13 cellular contexts compared by ENCODE assay signal in the genomic region with DNA sequence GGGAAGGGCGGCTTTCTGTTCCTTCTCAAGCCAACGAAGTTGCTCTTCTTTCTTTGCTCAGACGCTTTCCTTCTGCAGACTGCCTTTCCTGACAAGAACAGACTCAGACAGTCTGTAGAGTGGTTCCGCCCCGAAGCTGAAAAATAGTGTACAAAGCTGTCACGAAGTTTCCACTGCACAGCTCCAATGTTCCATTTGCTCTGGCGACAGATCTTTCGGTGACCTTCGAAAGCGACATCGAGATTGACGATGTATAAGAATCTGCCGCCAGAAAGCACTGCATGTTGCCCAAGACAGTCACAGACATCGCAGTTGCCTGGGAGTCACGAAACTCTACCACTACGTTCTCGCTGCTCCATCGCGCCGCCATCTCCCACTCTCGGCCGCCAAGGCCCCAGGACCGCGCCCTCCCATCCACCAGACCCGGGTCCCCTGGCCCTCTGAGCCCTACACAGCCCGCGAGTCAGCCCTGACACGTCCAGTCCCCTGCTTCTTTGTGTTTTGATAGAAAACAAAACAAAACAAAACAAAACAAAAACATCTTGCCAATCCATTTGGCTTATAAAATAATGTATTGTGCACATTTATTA. TPM values are rescaled to one million over a fixed set of nuclear protein-coding genes. Genes with fewer than 3 reads are reported as not detected.
DNase-seq lines count a peak whose midpoint lies in the region; ATAC-seq, FAIRE-seq and TF ChIP-seq lines count a peak whose summit lies in the region.
"Had no signal": no experiment of that assay in that cellular context is flagged by ENCODE, and none has a peak within 500 bp of the region (broad histone marks: within the 10 kb centered on the region; RNA-seq: fewer than 3 reads in every experiment).

No MANE protein-coding gene starts in this region.

- H4K5ac ChIP-seq in H1 (ENCODE audit: insufficient read length, low read depth, low read length) = no peak overlapping the region

- H3K27ac ChIP-seq in H1 (ENCODE audit: low read depth, low read length) (no peak overlapping the region), osteoblast (ENCODE audit: low read depth, low read length) (no peak overlapping the region)
- H3K27ac ChIP-seq: esophagus squamous epithelium had no signal

- no peaks in the 10 kb centered on the region for H3K79me2 ChIP-seq in H1 (ENCODE audit: control insufficient read depth in 1 of 2, insufficient read depth in 2 of 2, low read length in 2 of 2)
- H3K79me2 ChIP-seq in osteoblast (ENCODE audit: insufficient read depth, low read length) = no peaks in the 10 kb centered on the region

- peak overlapping the region; percentile 12 for H3K4me3 Mint-ChIP-seq in T-helper 1 cell treated with Interleukin-12 subunit alpha and Interleukin-12 subunit beta and Interleukin-4 antibody, amounts not matched to agents 30 μg/mL and 1 μg/mL, for 36 hours
- peak overlapping the region in 3 of 4 donors; percentile 25 to 51 (median 49) for H3K4me3 Mint-ChIP-seq in IgD-negative memory B cell

- peaks cover 73% of the 10 kb centered on the region for H3K27me3 Mint-ChIP-seq in T-helper 1 cell treated with Interleukin-12 subunit alpha and Interleukin-12 subunit beta and Interleukin-4 antibody, amounts not matched to agents 30 μg/mL and 1 μg/mL, for 36 hours (ENCODE audit: low read depth)
- peaks cover 34% of the 10 kb centered on the region for H3K27me3 Mint-ChIP-seq in IgD-negative memory B cell

- no peak overlapping the region for H3K18ac ChIP-seq in H1 (ENCODE audit: extremely low read depth, low read length)

- 0 out of 7 replicates have a peak, but pooled peaks cover 0 to 3% (median 0%) of the 10 kb centered on the region in 4 experiments for H3K4me1 ChIP-seq in H1 (replicated peaks in 1 of 4; ENCODE audit: control insufficient read depth in 3 of 4, insufficient read depth in 4 of 4, low read length in 3 of 4)
- peaks cover 9% of the 10 kb centered on the region for H3K4me1 ChIP-seq in osteoblast (ENCODE audit: insufficient read depth, low read length)

- no peaks in the 10 kb centered on the region for H3K79me1 ChIP-seq in H1 (ENCODE audit: low read depth, low read length)

- CTCF ChIA-PET in H1 (lab: Charles Lee; ENCODE audit: partially characterized antibody) = interaction anchor here (0.8 to 5.0 kb wide), 3 partner anchors 8 to 202 kb away, joined by 3 to 45 read pairs (median 3); no protein-coding TSS in a partner anchor

- no peak for TF ChIP-seq POLR2A in H1 (IDR thresholded peaks at IDR 0.05; ENCODE audit: control extremely low read depth in 1 of 2, low read depth in 2 of 2, low read length in 2 of 2)

- H4K8ac ChIP-seq in H1 (ENCODE audit: extremely low read depth, insufficient read depth, low read length) = no peak overlapping the region

- H3K4ac ChIP-seq in H1 (replicated peaks; ENCODE audit: insufficient read length, low read depth, low read length) = no peak overlapping the region

- TF ChIP-seq EP300 in H1 (IDR thresholded peaks at IDR 0.05; ENCODE audit: borderline replicate concordance in 1 of 2, low read depth in 2 of 2, low read length in 2 of 2) = no peak

- no peak overlapping the region for H2BK5ac ChIP-seq in H1 (ENCODE audit: low read depth, low read length)

- H3K4me2 ChIP-seq in H1 (ENCODE audit: insufficient read depth in 1 of 2, low read depth in 2 of 2, low read length in 2 of 2) (peak overlapping the region; percentile 75 to 87), osteoblast (ENCODE audit: insufficient read depth, low read length) (peak overlapping the region; percentile 49)

- no peak for FAIRE-seq in H1 (lab: Jason Lieb, UNC)
- FAIRE-seq: A204.1 had no signal

- peaks cover 2% of the 10 kb centered on the region for H3K36me3 Mint-ChIP-seq in T-helper 1 cell treated with Interleukin-12 subunit alpha and Interleukin-12 subunit beta and Interleukin-4 antibody, amounts not matched to agents 30 μg/mL and 1 μg/mL, for 36 hours (ENCODE audit: low read depth)
- peaks cover 2% of the 10 kb centered on the region for H3K36me3 Mint-ChIP-seq in IgD-negative memory B cell

- peaks cover 5% of the 10 kb centered on the region; the same call in 1 of the 2 replicates for H3K23me2 ChIP-seq in H1 (ENCODE audit: low read depth, low read length)

- TF ChIP-seq CTCF in H1 (IDR thresholded peaks at IDR 0.05; ENCODE audit: control extremely low read depth in 1 of 3, insufficient read depth in 1 of 3, low read depth in 1 of 3, low read length in 3 of 3) = no peak
- TF ChIP-seq CTCF in osteoblast (IDR thresholded peaks at IDR 0.05; ENCODE audit: extremely low read depth, low read depth, low read length) = no peak
- no peak for TF ChIP-seq CTCF in omental fat pad (IDR thresholded peaks at IDR 0.05)

- ATAC-seq in omental fat pad (ENCODE audit: low FRiP score) (no peak), HG03025 (IDR thresholded peaks at IDR 0.05; ENCODE audit: low FRiP score, unreplicated experiment) (no peak)

- H2BK12ac ChIP-seq in H1 (ENCODE audit: low read depth, low read length) = no peak overlapping the region

- H3K4me3 ChIP-seq in H1 (ENCODE audit: extremely low read depth in 1 of 4, insufficient read depth in 2 of 4, low read depth in 3 of 4, low read length in 4 of 4) (peak overlapping the region; percentile 29 to 49 (median 39); a peak in 7 of 8 replicates), osteoblast (ENCODE audit: insufficient read depth, low read length) (peak overlapping the region; percentile 42)

- H2AK5ac ChIP-seq in H1 (ENCODE audit: low read depth, low read length) = no peak overlapping the region

- H3K36me3 ChIP-seq in H1 (ENCODE audit: control insufficient read depth in 2 of 4, insufficient read depth in 4 of 4, low read length in 3 of 4) = no peaks in the 10 kb centered on the region
- no peaks in the 10 kb centered on the region for H3K36me3 ChIP-seq in osteoblast (ENCODE audit: insufficient read depth, low read length)
- H3K36me3 ChIP-seq: esophagus squamous epithelium had no signal

- H2AFZ ChIP-seq in H1 (ENCODE audit: low read length) (peak overlapping the region; percentile 87), osteoblast (ENCODE audit: low read length) (peak overlapping the region; percentile 71)

- no peak overlapping the region for H2BK120ac ChIP-seq in H1 (replicated peaks; ENCODE audit: low read depth, low read length)

- H3K27me3 ChIP-seq in H1 (replicated peaks in 1 of 4; ENCODE audit: control insufficient read depth in 3 of 4, extremely low read depth in 1 of 4, insufficient read depth in 3 of 4, low read length in 3 of 4) = peaks cover 2 to 8% (median 7%) of the 10 kb centered on the region in 4 experiments; a peak in 6 of 7 replicates
- H3K27me3 ChIP-seq in osteoblast (ENCODE audit: insufficient read depth, low read length) = peaks cover 37% of the 10 kb centered on the region

- 51% methylated on average over 28 of the region's 28 CpGs; no CpG with 5 or more reads in 1 of the 2 experiments for WGBS in H1 (ENCODE audit: extremely low coverage in 1 of 2, insufficient coverage in 1 of 2, insufficient read length in 1 of 2, insufficient replicate concordance in 2 of 2, low coverage in 1 of 2, low lambda C conversion rate in 2 of 2, missing lambda C conversion rate in 1 of 2), 2 experiments

- H3K9ac ChIP-seq in H1 (replicated peaks in 1 of 4; ENCODE audit: extremely low read depth in 1 of 4, low read depth in 3 of 4, low read length in 3 of 4) = no peak overlapping the region

- TF ChIP-seq RAD21 in H1 (IDR thresholded peaks at IDR 0.05 in 1 of 2, conservative IDR thresholded peaks at IDR 0.05 in 1 of 2; ENCODE audit: low read depth in 2 of 2, low read length in 2 of 2) = no peak

- H3K14ac ChIP-seq in H1 (ENCODE audit: insufficient read length) = no peak overlapping the region

- no peak overlapping the region for H4K91ac ChIP-seq in H1 (replicated peaks; ENCODE audit: insufficient read length, low read length)

- no peak overlapping the region for H2BK20ac ChIP-seq in H1 (ENCODE audit: low read length)

- no peak overlapping the region for H3K56ac ChIP-seq in H1 (replicated peaks; ENCODE audit: insufficient read length, low read depth, low read length)

- peaks cover 17% of the 10 kb centered on the region for H3K4me1 Mint-ChIP-seq in T-helper 1 cell treated with Interleukin-12 subunit alpha and Interleukin-12 subunit beta and Interleukin-4 antibody, amounts not matched to agents 30 μg/mL and 1 μg/mL, for 36 hours (ENCODE audit: low read depth)
- peaks cover 7 to 13% (median 11%) of the 10 kb centered on the region in 3 donors for H3K4me1 Mint-ChIP-seq in IgD-negative memory B cell

- no peak for DNase-seq in T-helper 1 cell
- DNase-seq in H1 (ENCODE audit: low read depth in 1 of 2, low spot score in 2 of 2) = no peak
- DNase-seq in osteoblast (ENCODE audit: insufficient read length, low spot score, missing footprints) = no peak
- DNase-seq in omental fat pad (ENCODE audit: low spot score) = no peak
- no peak for DNase-seq in CD1c-positive myeloid dendritic cell (ENCODE audit: extremely low spot score)
- DNase-seq: esophagus squamous epithelium; kidney glomerular epithelial cell; NCI-H1417 treated with DMSO at 0.1 percent for 48 hours; stimulated activated naive CD4-positive, alpha-beta T cell treated with Interleukin-2 at 50 U/mL for 16 hours had no signal

- H4K20me1 ChIP-seq in H1 (replicated peaks in 1 of 2; ENCODE audit: control insufficient read depth in 1 of 2, insufficient read depth in 2 of 2, low read length in 2 of 2) (no peaks in the 10 kb centered on the region), osteoblast (ENCODE audit: insufficient read depth, low read length) (no peaks in the 10 kb centered on the region)

- H2BK15ac ChIP-seq in H1 (ENCODE audit: low read length) = no peak overlapping the region

- no peaks in the 10 kb centered on the region for H3K9me3 Mint-ChIP-seq in T-helper 1 cell treated with Interleukin-12 subunit alpha and Interleukin-12 subunit beta and Interleukin-4 antibody, amounts not matched to agents 30 μg/mL and 1 μg/mL, for 36 hours
- peaks cover 0 to 2% (median 0%) of the 10 kb centered on the region in 3 donors for H3K9me3 Mint-ChIP-seq in IgD-negative memory B cell

- no peak overlapping the region for H3K27ac Mint-ChIP-seq in T-helper 1 cell treated with Interleukin-12 subunit alpha and Interleukin-12 subunit beta and Interleukin-4 antibody, amounts not matched to agents 30 μg/mL and 1 μg/mL, for 36 hours
- H3K27ac Mint-ChIP-seq in IgD-negative memory B cell = peak overlapping the region in 1 of 3 donors; percentile 10

- H3K9me3 ChIP-seq in H1 (ENCODE audit: insufficient read depth in 2 of 2, low read depth in 1 of 2, low read length in 1 of 2) = no peaks in the 10 kb centered on the region
- H3K9me3 ChIP-seq in osteoblast (ENCODE audit: low read depth, low read length) = no peaks in the 10 kb centered on the region
- H3K9me3 ChIP-seq: esophagus squamous epithelium had no signal

- POLR2A ChIA-PET in H1 (lab: Charles Lee; ENCODE audit: partially characterized antibody) = no interaction called here

- H3K23ac ChIP-seq in H1 (ENCODE audit: insufficient read length) = no peak overlapping the region

RNA-seq across cellular contexts. Expression of a gene that starts 42.1 kb away (rescaled TPM):
- 9.0 TPM for polyA plus RNA-seq in IgD-negative memory B cell
- total RNA-seq in H1 (2021; fragmentation: NEBNext Ultra II Directional; extraction: Animal tissue kit (Norgen Biotek cat#: 25700)) = 11.7 and 12.3 TPM in 2 replicates
- polyA plus RNA-seq in H1 (2011; rRNA removed) = 1.1 and 1.9 TPM in 2 replicates
- polyA plus RNA-seq in H1 (2011; cell fraction: cytosol; rRNA removed) = 2.4 TPM
- polyA plus RNA-seq in H1 (2011; cell fraction: nucleus; rRNA removed) = 1.1 TPM
- 3.1 to 5.6 TPM (median 3.5 TPM) in 4 replicates for polyA plus RNA-seq in H1 (2012, experiment 1 of 2)
- polyA plus RNA-seq in H1 (2012, experiment 2 of 2) = 0.35 TPM
- polyA plus RNA-seq in H1 (2013, experiment 1 of 2) = 8.5 TPM
- polyA plus RNA-seq in H1 (2013, experiment 2 of 2) = 8.1 TPM
- 6.3 and 7.7 TPM in 2 replicates for polyA minus RNA-seq in H1 (2011; rRNA and poly(A)+ RNA removed)
- polyA minus RNA-seq in H1 (2011; cell fraction: cytosol; rRNA and poly(A)+ RNA removed) = 5.1 TPM
- 11.6 TPM for polyA minus RNA-seq in H1 (2011; cell fraction: nucleus; rRNA and poly(A)+ RNA removed)
- total RNA-seq in osteoblast = 9.8 and 10.0 TPM in 2 replicates
- 1 to 10 TPM; 2.5 to 9.3 (median 5.5) TPM for total RNA-seq in omental fat pad
